ENCODE assay signal across 9 cellular contexts in genomic region chr6:7344773-7345530, GRCh38. TPM values are rescaled to one million over a fixed set of nuclear protein-coding genes. Genes with fewer than 3 reads are reported as not detected.
"Had no signal": no experiment of that assay in that cellular context is flagged by ENCODE, and none has a peak within 500 bp of the region (broad histone marks: within the 10 kb centered on the region; RNA-seq: fewer than 3 reads in every experiment).

No MANE protein-coding gene starts in this region.

RNA-seq across cellular contexts. Expression of gene CAGE1, which starts 44.6 kb away (rescaled TPM):
- total RNA-seq: aorta, endothelial cell of umbilical vein, omental fat pad, subcutaneous adipose tissue, upper lobe of left lung, vagina had no signal
- polyA plus RNA-seq: adrenal gland, aorta, endothelial cell of umbilical vein, liver, right cardiac atrium had no signal
